Comparison of ENCODE assay signal across 25 cellular contexts in genomic region chr10:97393034-97393573, GRCh38.
"Had no signal": no experiment of that assay in that cellular context is flagged by ENCODE, and none has a peak within 500 bp of the region (broad histone marks: within the 10 kb centered on the region; RNA-seq: fewer than 3 reads in every experiment).

No MANE protein-coding gene starts in this region.

- H3K4me1 ChIP-seq: breast epithelium, left ventricle myocardium inferior, pancreas, prostate gland, sigmoid colon, stomach, thyroid gland, upper lobe of right lung had no signal

- H3K4me3 ChIP-seq: breast epithelium, left ventricle myocardium inferior, lung, mucosa of descending colon, pancreas, prostate gland, sigmoid colon, smooth muscle cell, stomach, thyroid gland, upper lobe of right lung had no signal

- DNase-seq: activated CD4-positive, alpha-beta T cell treated with anti-CD3 and anti-CD28 coated beads for 4 hours; activated CD8-positive, alpha-beta T cell treated with anti-CD3 and anti-CD28 coated beads for 36 hours; activated gamma-delta T cell treated with Interleukin-2 at 50 U/mL for 16 hours; central memory CD4-positive, alpha-beta T cell; left ventricle myocardium inferior; mucosa of descending colon; nephron progenitor cell; pancreas; sigmoid colon; SK-N-SH; stimulated activated CD4-positive, alpha-beta T cell treated with anti-CD3 and anti-CD28 coated beads, Interleukin-1b, Interleukin-23, amount 100 ng/mL, for 48 hours; stimulated activated CD4-positive, alpha-beta T cell treated with anti-CD3 and anti-CD28 coated beads, Interleukin-4, amount 100 ng/mL, for 4 hours; stimulated activated CD8-positive, alpha-beta memory T cell treated with anti-CD3 and anti-CD28 coated beads, Interleukin-4, amount 100 ng/mL, for 48 hours; stimulated activated naive B cell treated with anti-CD40 and anti-IgM and Interleukin-4, amounts not matched to agents 10 μg/mL and 1 μg/mL and 100 μg/mL, for 72 hours; stomach; SW 1271; thyroid gland; upper lobe of right lung had no signal

- H3K9ac ChIP-seq: SK-N-SH had no signal

- H3K4me2 ChIP-seq: SK-N-SH, smooth muscle cell had no signal

- H3K27me3 ChIP-seq: breast epithelium, neutrophil, pancreas, sigmoid colon, stomach, thyroid gland, upper lobe of right lung had no signal

- H3K36me3 ChIP-seq: breast epithelium, prostate gland had no signal

- H3K9me3 Mint-ChIP-seq: activated CD8-positive, alpha-beta T cell treated with anti-CD3 and anti-CD28 coated beads for 36 hours; activated naive CD4-positive, alpha-beta T cell treated with anti-CD3 and anti-CD28 coated beads, Interleukin-2, amount 50 U/mL, for 24 hours; activated T-helper 17 cell treated with anti-CD3 and anti-CD28 coated beads, Interleukin-2, amount 50 U/mL, for 72 hours; nephron progenitor cell; stimulated activated naive B cell treated with anti-CD40 and anti-IgM and Interleukin-4, amounts not matched to agents 10 μg/mL and 1 μg/mL and 100 μg/mL, for 72 hours had no signal

- H3K27ac ChIP-seq: breast epithelium, left ventricle myocardium inferior, neutrophil, pancreas, prostate gland, sigmoid colon, stomach, thyroid gland, upper lobe of right lung had no signal

- H3K4me1 Mint-ChIP-seq: activated T-helper 17 cell treated with anti-CD3 and anti-CD28 coated beads, Interleukin-2, amount 50 U/mL, for 72 hours; nephron progenitor cell; stimulated activated naive B cell treated with anti-CD40 and anti-IgM and Interleukin-4, amounts not matched to agents 10 μg/mL and 1 μg/mL and 100 μg/mL, for 72 hours had no signal

- H3K9me2 ChIP-seq: SK-N-SH had no signal

- FAIRE-seq: pancreas had no signal

- ATAC-seq: activated CD8-positive, alpha-beta T cell treated with anti-CD3 and anti-CD28 coated beads for 36 hours; activated T-helper 17 cell treated with anti-CD3 and anti-CD28 coated beads, Interleukin-2, amount 50 U/mL, for 72 hours; mucosa of descending colon; pancreas; stimulated activated naive B cell treated with anti-CD40 and anti-IgM and Interleukin-4, amounts not matched to agents 10 μg/mL and 1 μg/mL and 100 μg/mL, for 72 hours; upper lobe of right lung had no signal

- H3K27ac Mint-ChIP-seq: activated CD8-positive, alpha-beta T cell treated with anti-CD3 and anti-CD28 coated beads for 36 hours; activated naive CD4-positive, alpha-beta T cell treated with anti-CD3 and anti-CD28 coated beads, Interleukin-2, amount 50 U/mL, for 24 hours; activated T-helper 17 cell treated with anti-CD3 and anti-CD28 coated beads, Interleukin-2, amount 50 U/mL, for 72 hours; stimulated activated naive B cell treated with anti-CD40 and anti-IgM and Interleukin-4, amounts not matched to agents 10 μg/mL and 1 μg/mL and 100 μg/mL, for 72 hours had no signal

- H3K27me3 Mint-ChIP-seq: activated CD8-positive, alpha-beta T cell treated with anti-CD3 and anti-CD28 coated beads for 36 hours; activated naive CD4-positive, alpha-beta T cell treated with anti-CD3 and anti-CD28 coated beads, Interleukin-2, amount 50 U/mL, for 24 hours; activated T-helper 17 cell treated with anti-CD3 and anti-CD28 coated beads, Interleukin-2, amount 50 U/mL, for 72 hours; stimulated activated naive B cell treated with anti-CD40 and anti-IgM and Interleukin-4, amounts not matched to agents 10 μg/mL and 1 μg/mL and 100 μg/mL, for 72 hours had no signal

- H3K9me3 ChIP-seq: breast epithelium, left ventricle myocardium inferior, mucosa of descending colon, neutrophil, pancreas, prostate gland, sigmoid colon, SK-N-SH, stomach, thyroid gland, upper lobe of right lung had no signal

- H3K4me3 Mint-ChIP-seq: activated CD8-positive, alpha-beta T cell treated with anti-CD3 and anti-CD28 coated beads for 36 hours; activated naive CD4-positive, alpha-beta T cell treated with anti-CD3 and anti-CD28 coated beads, Interleukin-2, amount 50 U/mL, for 24 hours; activated T-helper 17 cell treated with anti-CD3 and anti-CD28 coated beads, Interleukin-2, amount 50 U/mL, for 72 hours; nephron progenitor cell; stimulated activated naive B cell treated with anti-CD40 and anti-IgM and Interleukin-4, amounts not matched to agents 10 μg/mL and 1 μg/mL and 100 μg/mL, for 72 hours had no signal
